ENCODE assay signal across 19 cellular contexts in genomic region chr3:45487508-45487907, GRCh38.
"Had no signal": no experiment of that assay in that cellular context is flagged by ENCODE, and none has a peak within 500 bp of the region (broad histone marks: within the 10 kb centered on the region; RNA-seq: fewer than 3 reads in every experiment).

No MANE protein-coding gene starts in this region.

- H3K9me3 ChIP-seq: adrenal gland had no signal

- H3K4me1 ChIP-seq: adrenal gland had no signal

- H3K4me3 ChIP-seq: adrenal gland had no signal

- DNase-seq: activated CD4-positive, alpha-beta memory T cell treated with anti-CD3 and anti-CD28 coated beads, Interleukin-2, amount 10 ng/mL, durations not matched to agents 7 days and 5 days; activated CD4-positive, alpha-beta T cell treated with anti-CD3 and anti-CD28 coated beads for 36 hours; activated CD4-positive, alpha-beta T cell treated with anti-CD3 and anti-CD28 coated beads, Interleukin-2, amount 50 U/mL, for 1 hour; activated gamma-delta T cell treated with Interleukin-2 at 50 U/mL for 16 hours; activated naive CD4-positive, alpha-beta T cell treated with anti-CD3 and anti-CD28 coated beads, Interleukin-2, amount 10 ng/mL, durations not matched to agents 7 days and 5 days; activated naive CD8-positive, alpha-beta T cell treated with anti-CD3 and anti-CD28 coated beads for 36 hours; activated T-cell treated with anti-CD3 and anti-CD28 coated beads, Interleukin-2, amount 50 U/mL, for 72 hours; adrenal gland; anterior cingulate cortex; NCI-H1105 treated with DMSO at 0.1 percent for 48 hours; NCI-H1436 treated with DMSO at 0.1 percent for 48 hours; NCI-H187; NCI-H2081; NCI-H446; NCI-H524; SIG-M5; T-helper 1 cell; WERI-Rb-1 had no signal

- H3K27ac ChIP-seq: adrenal gland, KMS-11, WERI-Rb-1 had no signal

- H3K27me3 ChIP-seq: adrenal gland had no signal

- ATAC-seq: activated CD4-positive, alpha-beta T cell treated with anti-CD3 and anti-CD28 coated beads for 36 hours; activated T-cell treated with anti-CD3 and anti-CD28 coated beads, Interleukin-2, amount 50 U/mL, for 72 hours had no signal
